In genomic region chr20:18203700-18204099, GRCh38 we compare ENCODE assay signal across 8 cellular contexts.
DNase-seq lines count a peak whose midpoint lies in the region; ATAC-seq, FAIRE-seq and TF ChIP-seq lines count a peak whose summit lies in the region.
"Not testable (repeated sequence)": the region's sequence is repeated elsewhere in the genome, so short reads cannot be mapped to it uniquely, and the experiment has no call there.

No MANE protein-coding gene starts in this region.

- TF ChIP-seq EP300 in GM12878 (IDR thresholded peaks at IDR 0.05; ENCODE audit: borderline replicate concordance in 1 of 2, control insufficient read depth in 1 of 2, low read depth in 2 of 2, low read length in 2 of 2), result not testable (repeated sequence)

- not testable (repeated sequence) for H2AFZ ChIP-seq in GM12878 (ENCODE audit: control insufficient read depth, low read depth, low read length)

- SMC1A ChIA-PET in GM12878 (lab: Charles Lee; ENCODE audit: uncharacterized antibody, unreplicated experiment), result not testable (repeated sequence)

- POLR2A ChIA-PET in GM12878 (lab: Charles Lee), result not testable (repeated sequence)

- not testable (repeated sequence) for H3K79me2 ChIP-seq in GM12878 (ENCODE audit: control insufficient read depth, insufficient read depth, low read length)

- CTCF ChIA-PET in GM12878 (lab: Yijun Ruan, JAX), result not testable (repeated sequence)

- peak overlapping the region; percentile 53 for H3K4me2 ChIP-seq in BLaER1
- H3K4me2 ChIP-seq in GM12878 (ENCODE audit: control insufficient read depth, insufficient read depth), result not testable (repeated sequence)

- H3K9ac ChIP-seq in BLaER1; GM12878 (ENCODE audit: control insufficient read depth, insufficient read depth, low read length): not testable (repeated sequence)

- in situ Hi-C loops in GM12878 (cut with MboI), result not testable (repeated sequence)

- not testable (repeated sequence) for TF ChIP-seq CTCF in GM12865 (IDR thresholded peaks at IDR 0.05; ENCODE audit: insufficient read depth, low read depth, low read length, missing control alignments); GM12878 (IDR thresholded peaks at IDR 0.05 in 2 of 3, conservative IDR thresholded peaks at IDR 0.05 in 1 of 3; ENCODE audit: control insufficient read depth in 2 of 3, extremely low read depth in 1 of 3, insufficient read depth in 1 of 3, low read depth in 3 of 3, low read length in 3 of 3)

- BruUV-seq in GM12878 (replicated peaks; lab: Mats Ljungman, UMichigan), result not testable (repeated sequence)

- WGBS in GM12878 (ENCODE audit: insufficient coverage, insufficient replicate concordance, low lambda C conversion rate, missing lambda C conversion rate), result 29% methylated on average over 3 of the region's 3 CpGs

- intact Hi-C loops in GM12878 (cut with micrococcal nuclease; ENCODE audit: unreplicated experiment), result not testable (repeated sequence)

- not testable (repeated sequence) for H4K20me1 ChIP-seq in BLaER1; GM12878 (ENCODE audit: control insufficient read depth, insufficient read depth)

- peak; percentile 46 for DNase-seq in GM12865 (ENCODE audit: low read depth)
- peak; percentile 16 for DNase-seq in GM12878 (ENCODE audit: low read depth, low spot score)
- peak; percentile 7 for DNase-seq in kidney tubule cell (ENCODE audit: low spot score)
- DNase-seq in renal cortical epithelial cell (ENCODE audit: low read depth), result peak; percentile 61

- FAIRE-seq in GM12878 (lab: Jason Lieb, UNC), result peak; percentile 75

- not testable (repeated sequence) for TF ChIP-seq RAD21 in GM12878 (IDR thresholded peaks at IDR 0.05; ENCODE audit: insufficient read depth, low read depth, low read length)

- peak; percentile 60 for ATAC-seq in GM18868 (IDR thresholded peaks at IDR 0.05; ENCODE audit: unreplicated experiment)
- ATAC-seq in HG02610 (IDR thresholded peaks at IDR 0.05; ENCODE audit: unreplicated experiment), result peak; percentile 62
- peak; percentile 57 for ATAC-seq in HG02885 (IDR thresholded peaks at IDR 0.05; ENCODE audit: poor library complexity, unreplicated experiment)
- peak; percentile 89 for ATAC-seq in GM12878

- H3K4me3 ChIP-seq in BLaER1; GM12865 (ENCODE audit: low read depth, low read length); GM12878: not testable (repeated sequence)

- H3K4me1 ChIP-seq in BLaER1, result peaks cover 15% of the 10 kb centered on the region
- not testable (repeated sequence) for H3K4me1 ChIP-seq in GM12878 (ENCODE audit: control insufficient read depth, insufficient read depth, low read length)

- not testable (repeated sequence) for TF ChIP-seq POLR2A in GM12878 (IDR thresholded peaks at IDR 0.05; ENCODE audit: low read depth, low read length)

- RAD21 ChIA-PET in GM12878 (lab: Charles Lee; ENCODE audit: unreplicated experiment), result not testable (repeated sequence)

- not testable (repeated sequence) for H3K27ac ChIP-seq in BLaER1; GM12878 (ENCODE audit: control insufficient read depth, insufficient read depth)

- peaks cover 23% of the 10 kb centered on the region for H3K9me3 ChIP-seq in BLaER1
- H3K9me3 ChIP-seq in GM12878 (replicated peaks; ENCODE audit: control insufficient read depth, insufficient read depth, low read length), result not testable (repeated sequence)

- H3K27me3 ChIP-seq in BLaER1; GM12878 (replicated peaks in 1 of 2; ENCODE audit: control insufficient read depth in 2 of 2, insufficient read depth in 2 of 2, low read length in 1 of 2): not testable (repeated sequence)

- not testable (repeated sequence) for H3K36me3 ChIP-seq in BLaER1; GM12878 (ENCODE audit: control insufficient read depth in 2 of 2, insufficient read depth in 2 of 2, low read length in 1 of 2)

TF ChIP-seq in GM12878, 131 proteins besides CTCF, POLR2A, EP300 and RAD21:
- TF ChIP-seq MEF2A (IDR thresholded peaks at IDR 0.05; ENCODE audit: insufficient read depth, low read depth, low read length) (0 out of 2 replicates have a peak, but pooled peaks have one; percentile 44), BHLHE40 (IDR thresholded peaks at IDR 0.05; ENCODE audit: borderline replicate concordance in 1 of 2, low read depth in 2 of 2, low read length in 1 of 2) (0 out of 4 replicates have a peak, but pooled peaks of 1 of the 2 experiments have one; percentile 8), JUNB (IDR thresholded peaks at IDR 0.05) (peak; percentile 6; the same call in 1 of the 2 replicates), RUNX3 (IDR thresholded peaks at IDR 0.05; ENCODE audit: low read length) (peak; percentile 66), NFIC (IDR thresholded peaks at IDR 0.05; ENCODE audit: low read depth, low read length) (peak; percentile 27; the same call in 1 of the 2 replicates), MTA2 (IDR thresholded peaks at IDR 0.05; ENCODE audit: low read depth) (peak; percentile 35), ATF7 (IDR thresholded peaks at IDR 0.05; ENCODE audit: low read depth) (peak; percentile 34; the same call in 1 of the 2 replicates), NR2F1 (conservative IDR thresholded peaks at IDR 0.05) (peak; percentile 57), PAX5 (IDR thresholded peaks at IDR 0.05; ENCODE audit: borderline replicate concordance, low read depth, low read length) (peak; percentile 71), TCF7 (IDR thresholded peaks at IDR 0.05; ENCODE audit: borderline replicate concordance) (peak; percentile 93), MEF2B (IDR thresholded peaks at IDR 0.05; ENCODE audit: partially characterized antibody, poor library complexity, severe bottlenecking) (peak; percentile 29)
TF ChIP-seq in GM12878: peak in this region for 11; not testable (repeated sequence) for 120.

Comparison
In these comparisons a context has a peak if more than half of its experiments do, and no peak if none do; other contexts are left out.
1. DNase-seq: peak in every context shown above with its lines; median percentile 61 in renal cortical epithelial cell; 46 in GM12865; 16 in GM12878; 7 in kidney tubule cell.